In the genomic region with DNA sequence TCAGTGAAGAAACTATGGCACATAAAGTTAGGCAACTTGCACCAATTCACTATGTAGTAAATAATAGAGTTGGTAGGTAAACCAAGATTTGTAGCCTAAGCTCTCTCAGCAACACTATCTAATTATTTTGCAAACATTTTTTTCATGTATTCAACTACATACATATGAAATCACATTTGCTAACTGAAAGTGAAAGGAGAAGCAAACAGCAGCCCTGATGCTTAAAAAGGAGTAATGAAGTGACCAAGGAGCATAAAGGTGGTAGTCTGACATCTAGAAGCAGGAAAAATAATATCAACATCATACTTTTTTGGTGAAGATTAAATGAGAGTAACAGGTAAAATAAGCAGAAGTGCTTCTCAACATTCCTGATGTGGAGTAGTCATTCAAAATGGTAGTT, we compare ENCODE assay signal across 23 cellular contexts.
DNase-seq lines count a peak whose midpoint lies in the region; ATAC-seq and TF ChIP-seq lines count a peak whose summit lies in the region.
"Had no signal": no experiment of that assay in that cellular context is flagged by ENCODE, and none has a peak within 500 bp of the region (broad histone marks: within the 10 kb centered on the region; RNA-seq: fewer than 3 reads in every experiment).

No MANE protein-coding gene starts in this region.

- H3K4me3 ChIP-seq in endodermal cell (ENCODE audit: low read length) = no peak overlapping the region
- H3K4me3 ChIP-seq: esophagus squamous epithelium, uterus had no signal

- peak; percentile 14 for DNase-seq in fibroblast of peridontal ligament (ENCODE audit: extremely low read depth)
- no peak for DNase-seq in AG20443 (ENCODE audit: low spot score)
- no peak for DNase-seq in NCI-H1092 treated with DMSO at 0.1 percent for 48 hours (lab: John Stamatoyannopoulos, UW)
- no peak for DNase-seq in endodermal cell
- no peak for DNase-seq in SHP77 (lab: John Stamatoyannopoulos, UW)
- DNase-seq: activated CD4-positive, CD25-positive, alpha-beta regulatory T cell; activated naive CD4-positive, alpha-beta T cell treated with anti-CD3 and anti-CD28 coated beads for 36 hours; DMS 273 treated with DMSO at 0.1 percent for 48 hours; esophagus squamous epithelium; H7; hippocampal formation; Karpas-422; NCI-H1694 treated with DMSO at 0.1 percent for 48 hours; NCI-H524 treated with DMSO at 0.1 percent for 48 hours; posterior cingulate gyrus; RPMI8226; spleen; stimulated activated naive CD8-positive, alpha-beta T cell treated with anti-CD3 and anti-CD28 coated beads, Interleukin-15, Interleukin-2, amounts not matched to agents 100 U/mL and 50 U/mL, for 24 hours; uterus had no signal

- H3K9me3 ChIP-seq in endodermal cell (ENCODE audit: control insufficient read depth, low read length) = no peaks in the 10 kb centered on the region
- H3K9me3 ChIP-seq: esophagus squamous epithelium, uterus had no signal

- no peaks in the 10 kb centered on the region for H3K27me3 ChIP-seq in endodermal cell (ENCODE audit: control insufficient read depth, insufficient read depth, low read length, poor library complexity, severe bottlenecking)
- H3K27me3 ChIP-seq: esophagus squamous epithelium, spleen, uterus had no signal

- H3K27ac ChIP-seq in endodermal cell (ENCODE audit: low read depth, low read length) = no peak overlapping the region
- H3K27ac ChIP-seq: esophagus squamous epithelium, HL-60, spleen, uterus had no signal

- H3K9ac ChIP-seq in endodermal cell (ENCODE audit: extremely low read depth, low read length, poor library complexity, severe bottlenecking) = no peak overlapping the region

- no peaks in the 10 kb centered on the region for H3K36me3 ChIP-seq in endodermal cell (ENCODE audit: control insufficient read depth, insufficient read depth, low read length)
- H3K36me3 ChIP-seq: esophagus squamous epithelium, spleen, uterus had no signal

- no peaks in the 10 kb centered on the region for H3K9me3 Mint-ChIP-seq in endodermal cell

- no peaks in the 10 kb centered on the region for H3K4me1 ChIP-seq in endodermal cell (ENCODE audit: control insufficient read depth, insufficient read depth, low read length)
- H3K4me1 ChIP-seq: esophagus squamous epithelium, spleen, uterus had no signal

- no peak overlapping the region for H3K4me3 Mint-ChIP-seq in endodermal cell
- H3K4me3 Mint-ChIP-seq: activated naive CD4-positive, alpha-beta T cell treated with anti-CD3 and anti-CD28 coated beads for 36 hours had no signal

- TF ChIP-seq CTCF in endodermal cell (conservative IDR thresholded peaks at IDR 0.05) = no peak

- no peaks in the 10 kb centered on the region for H3K36me3 Mint-ChIP-seq in endodermal cell (ENCODE audit: low read depth)

- H3K4me1 Mint-ChIP-seq in endodermal cell = no peaks in the 10 kb centered on the region

- no peaks in the 10 kb centered on the region for H3K27me3 Mint-ChIP-seq in endodermal cell (ENCODE audit: insufficient read depth)

- no peak overlapping the region for H3K27ac Mint-ChIP-seq in endodermal cell
- H3K27ac Mint-ChIP-seq: activated naive CD4-positive, alpha-beta T cell treated with anti-CD3 and anti-CD28 coated beads for 36 hours had no signal

- ATAC-seq in GM18498 (IDR thresholded peaks at IDR 0.05; ENCODE audit: unreplicated experiment) (peak; percentile 89), GM21423 (IDR thresholded peaks at IDR 0.05; ENCODE audit: unreplicated experiment) (peak; percentile 49), HG03575 (IDR thresholded peaks at IDR 0.05; ENCODE audit: extremely low read depth, insufficient number of reproducible peaks, low FRiP score, unreplicated experiment) (peak; percentile 77)
- ATAC-seq: stimulated activated naive CD8-positive, alpha-beta T cell treated with anti-CD3 and anti-CD28 coated beads, Interleukin-15, Interleukin-2, amounts not matched to agents 100 U/mL and 50 U/mL, for 24 hours had no signal
